In genomic region chr14:85482549-85482948, GRCh38 we compare ENCODE assay signal across 1 cellular context.
TF ChIP-seq lines count a peak whose summit lies in the region.

No MANE protein-coding gene starts in this region.

TF ChIP-seq in HepG2, 621 proteins besides CTCF, POLR2A, EP300 and RAD21 (continued from another document and continues in another):
- TF ChIP-seq ZNF142 (CRISPR knock-in tag; IDR thresholded peaks at IDR 0.05): no peak
- no peak for TF ChIP-seq HOXA7 (CRISPR knock-in tag; IDR thresholded peaks at IDR 0.05)
- no peak for TF ChIP-seq UBTF (CRISPR knock-in tag; IDR thresholded peaks at IDR 0.05)
- TF ChIP-seq BORCS8-MEF2B (CRISPR knock-in tag; IDR thresholded peaks at IDR 0.05): no peak
- TF ChIP-seq DMAP1 (CRISPR knock-in tag; IDR thresholded peaks at IDR 0.05): no peak
- no peak for TF ChIP-seq MIER2 (CRISPR knock-in tag; IDR thresholded peaks at IDR 0.05)
- no peak for TF ChIP-seq BRCA1 (CRISPR knock-in tag; IDR thresholded peaks at IDR 0.05)
- no peak for TF ChIP-seq SATB2 (CRISPR knock-in tag; IDR thresholded peaks at IDR 0.05)
- no peak for TF ChIP-seq SP4 (CRISPR knock-in tag; IDR thresholded peaks at IDR 0.05)
- no peak for TF ChIP-seq ZNF205 (CRISPR knock-in tag; IDR thresholded peaks at IDR 0.05)
- 0 out of 2 replicates have a peak, but pooled peaks have one; percentile 13 for TF ChIP-seq NR2F6 (IDR thresholded peaks at IDR 0.05)
- TF ChIP-seq NR2F6 (CRISPR knock-in tag; IDR thresholded peaks at IDR 0.05): peak; percentile 59; the same call in 1 of the 2 replicates
- no peak for TF ChIP-seq KAT2B (IDR thresholded peaks at IDR 0.05; ENCODE audit: borderline replicate concordance, low read depth, low read length)
- no peak for TF ChIP-seq ZNF264 (CRISPR knock-in tag; IDR thresholded peaks at IDR 0.05)
- TF ChIP-seq ZNF883 (CRISPR knock-in tag; IDR thresholded peaks at IDR 0.05; ENCODE audit: not compliant biosample characterization): no peak
- TF ChIP-seq CHD2 (IDR thresholded peaks at IDR 0.05; ENCODE audit: low read depth, low read length): no peak
- TF ChIP-seq ZBTB20 (CRISPR knock-in tag; IDR thresholded peaks at IDR 0.05; ENCODE audit: borderline replicate concordance, low read depth): 0 out of 2 replicates have a peak, but pooled peaks have one; percentile 28
- no peak for TF ChIP-seq ZNF275 (CRISPR knock-in tag; IDR thresholded peaks at IDR 0.05; ENCODE audit: borderline replicate concordance)
- TF ChIP-seq TARDBP (CRISPR knock-in tag; IDR thresholded peaks at IDR 0.05): 0 out of 2 replicates have a peak, but pooled peaks have one; percentile 23
- TF ChIP-seq CCDC6 (CRISPR knock-in tag; IDR thresholded peaks at IDR 0.05): no peak
- TF ChIP-seq SOX5 (CRISPR knock-in tag; IDR thresholded peaks at IDR 0.05; ENCODE audit: borderline replicate concordance): peak; percentile 72; the same call in 1 of the 2 replicates
- TF ChIP-seq KDM4B (CRISPR knock-in tag; IDR thresholded peaks at IDR 0.05): no peak
- TF ChIP-seq NCOA1 (CRISPR knock-in tag; IDR thresholded peaks at IDR 0.05): no peak
- no peak for TF ChIP-seq ZNF639 (CRISPR knock-in tag; conservative IDR thresholded peaks at IDR 0.05)
- no peak for TF ChIP-seq HNRNPUL1 (IDR thresholded peaks at IDR 0.05; ENCODE audit: low read depth, low read length)
- no peak for TF ChIP-seq TRIM22 (IDR thresholded peaks at IDR 0.05)
- TF ChIP-seq ZMYM4 (CRISPR knock-in tag; IDR thresholded peaks at IDR 0.05): peak; percentile 53; the same call in 1 of the 2 replicates
- TF ChIP-seq MBD4 (IDR thresholded peaks at IDR 0.05; ENCODE audit: borderline replicate concordance, low read length): no peak
- no peak for TF ChIP-seq MLX (CRISPR knock-in tag; IDR thresholded peaks at IDR 0.05)
- peak; percentile 58; the same call in 1 of the 2 replicates for TF ChIP-seq SALL1 (CRISPR knock-in tag; IDR thresholded peaks at IDR 0.05)
- TF ChIP-seq SMARCE1 (IDR thresholded peaks at IDR 0.05; ENCODE audit: borderline replicate concordance): no peak
- TF ChIP-seq ZNF503 (CRISPR knock-in tag; IDR thresholded peaks at IDR 0.05): no peak
- TF ChIP-seq NCOR1 (IDR thresholded peaks at IDR 0.05; ENCODE audit: borderline replicate concordance, low read length): no peak
- TF ChIP-seq HIVEP1 (CRISPR knock-in tag; IDR thresholded peaks at IDR 0.05): no peak
- TF ChIP-seq GMEB2 (CRISPR knock-in tag; IDR thresholded peaks at IDR 0.05; ENCODE audit: low read depth): no peak
- peak; percentile 66 for TF ChIP-seq SAP130 (CRISPR knock-in tag; IDR thresholded peaks at IDR 0.05; ENCODE audit: low read depth)
- peak; percentile 82; the same call in 1 of the 2 replicates for TF ChIP-seq AHDC1 (CRISPR knock-in tag; IDR thresholded peaks at IDR 0.05; ENCODE audit: borderline replicate concordance)
- TF ChIP-seq ZNF652 (CRISPR knock-in tag; IDR thresholded peaks at IDR 0.05; ENCODE audit: borderline replicate concordance, low read depth): peak; percentile 33; the same call in 1 of the 2 replicates
- TF ChIP-seq ZNF451 (CRISPR knock-in tag; IDR thresholded peaks at IDR 0.05): no peak
